Comparison of ENCODE assay signal across 25 cellular contexts in the genomic region with DNA sequence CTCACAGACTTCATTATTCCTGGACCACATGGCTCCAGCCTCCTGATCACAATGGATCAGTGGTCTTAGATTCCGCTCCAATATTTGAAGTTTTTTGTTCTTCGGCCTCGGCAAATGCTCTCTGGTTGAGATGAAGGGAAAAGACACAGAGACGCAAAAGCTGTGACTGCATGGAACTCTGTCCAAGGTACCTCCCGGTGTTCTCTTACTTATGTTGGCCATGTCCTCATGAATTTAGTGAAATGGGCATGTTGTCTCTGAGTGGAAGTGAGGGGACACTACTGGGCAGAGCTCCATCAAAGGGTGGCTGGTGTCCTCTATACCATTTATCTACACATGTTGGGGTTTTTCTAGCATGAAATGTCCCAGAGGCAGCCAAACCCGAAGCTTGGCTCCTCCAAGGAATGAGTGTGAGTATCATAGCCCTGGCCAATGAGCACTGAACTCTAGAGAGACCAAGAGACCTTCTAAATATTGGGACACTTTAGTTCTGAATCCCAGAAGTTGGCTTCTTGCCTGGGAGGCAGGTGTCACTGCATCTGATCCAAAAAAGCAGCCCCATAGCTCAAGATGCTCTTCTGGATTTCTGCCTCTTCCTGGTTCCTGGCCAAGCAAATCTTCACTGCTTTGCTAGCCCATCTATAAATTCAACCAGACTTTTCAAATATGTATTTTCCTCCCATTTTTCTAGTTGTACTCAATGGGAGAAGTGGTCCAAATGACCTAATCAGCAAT. TPM values are rescaled to one million over a fixed set of nuclear protein-coding genes. Genes with fewer than 3 reads are reported as not detected.
A peak's percentile ranks its signal among the peaks of the same experiment; 100 is the strongest.
DNase-seq lines count a peak whose midpoint lies in the region; ATAC-seq and TF ChIP-seq lines count a peak whose summit lies in the region.
"Had no signal": no experiment of that assay in that cellular context is flagged by ENCODE, and none has a peak within 500 bp of the region (broad histone marks: within the 10 kb centered on the region; RNA-seq: fewer than 3 reads in every experiment).

No MANE protein-coding gene starts in this region.

- no peaks in the 10 kb centered on the region for H3K79me2 ChIP-seq in mammary epithelial cell (ENCODE audit: insufficient read depth, low read length)

- DNase-seq in T47D (ENCODE audit: low read depth in 1 of 2, low spot score in 1 of 2) (peak; percentile 30 to 45), mammary epithelial cell (no peak), NCI-H446 treated with DMSO at 0.1 percent for 48 hours (lab: John Stamatoyannopoulos, UW) (peak; percentile 9), fibroblast of pulmonary artery (ENCODE audit: low read depth) (peak; percentile 17), AG08395 (ENCODE audit: low spot score) (no peak), Ammon's horn (ENCODE audit: low spot score) (no peak)
- DNase-seq: Caco-2; CD4-positive, alpha-beta memory T cell; DMS 273 treated with DMSO at 0.1 percent for 48 hours; DMS79 treated with DMSO at 0.1 percent for 48 hours; GOT3; NCI-H1092 treated with DMSO at 0.1 percent for 48 hours; NCI-H1436 treated with DMSO at 0.1 percent for 48 hours; NCI-H1930; NCI-H2227 treated with DMSO at 0.1 percent for 48 hours; NCI-H524; NCI-H774; OCI-M1; T-helper 17 cell had no signal

- H3K4me2 ChIP-seq in mammary epithelial cell (ENCODE audit: insufficient read depth, low read depth, low read length): no peak overlapping the region
- H3K4me2 ChIP-seq: BLaER1 treated with 17β-estradiol and CSF1 and Interleukin-3, amounts not matched to agents 10 nM and 100 nM; KMS-11 had no signal

- H2AFZ ChIP-seq in mammary epithelial cell (ENCODE audit: low read depth, low read length): no peak overlapping the region

- BruUV-seq in mammary epithelial cell (replicated peaks; lab: Mats Ljungman, UMichigan): no TSS peak

- dilution Hi-C loops in mammary epithelial cell (cut with HindIII; ENCODE audit: low sequenced_read_pairs): no loop called here

- 68% methylated on average over 6 of the region's 6 CpGs for WGBS in mammary epithelial cell (ENCODE audit: low coverage, missing lambda C conversion rate)

- H3K4me3 ChIP-seq in mammary epithelial cell (replicated peaks in 1 of 3; ENCODE audit: insufficient read depth in 1 of 3, low read depth in 2 of 3, low read length in 3 of 3) (no peak overlapping the region), fibroblast of pulmonary artery (replicated peaks; ENCODE audit: low read depth, low read length) (no peak overlapping the region)
- H3K4me3 ChIP-seq: BLaER1 treated with 17β-estradiol and CSF1 and Interleukin-3, amounts not matched to agents 10 nM and 100 nM; SJSA1 had no signal

- no peaks in the 10 kb centered on the region for H4K20me1 ChIP-seq in mammary epithelial cell (ENCODE audit: insufficient read depth, low read length)
- H4K20me1 ChIP-seq: BLaER1 treated with 17β-estradiol and CSF1 and Interleukin-3, amounts not matched to agents 10 nM and 100 nM had no signal

- H3K9ac ChIP-seq in mammary epithelial cell (ENCODE audit: insufficient read depth, low read length): no peak overlapping the region
- H3K9ac ChIP-seq: BLaER1 treated with 17β-estradiol and CSF1 and Interleukin-3, amounts not matched to agents 10 nM and 100 nM; KMS-11 had no signal

- H3K27ac ChIP-seq in mammary epithelial cell (ENCODE audit: insufficient read depth, low read depth, low read length): no peak overlapping the region
- H3K27ac ChIP-seq: BLaER1 treated with 17β-estradiol and CSF1 and Interleukin-3, amounts not matched to agents 10 nM and 100 nM; KMS-11; SJSA1 had no signal

- H3K27me3 ChIP-seq in mammary epithelial cell (ENCODE audit: insufficient read depth, low read length): no peaks in the 10 kb centered on the region
- H3K27me3 ChIP-seq: BLaER1 treated with 17β-estradiol and CSF1 and Interleukin-3, amounts not matched to agents 10 nM and 100 nM had no signal

- no peaks in the 10 kb centered on the region for H3K36me3 ChIP-seq in mammary epithelial cell (ENCODE audit: insufficient read depth, low read length)
- H3K36me3 ChIP-seq: BLaER1 treated with 17β-estradiol and CSF1 and Interleukin-3, amounts not matched to agents 10 nM and 100 nM; SJSA1 had no signal

- intact Hi-C loops in mammary epithelial cell (cut with micrococcal nuclease): no loop called here

- ATAC-seq in HG02885 (IDR thresholded peaks at IDR 0.05; ENCODE audit: poor library complexity, unreplicated experiment): no peak
- ATAC-seq: Right ventricle myocardium inferior, T-helper 17 cell had no signal

- TF ChIP-seq CTCF in mammary epithelial cell (conservative IDR thresholded peaks at IDR 0.05 in 1 of 2, IDR thresholded peaks at IDR 0.05 in 1 of 2; ENCODE audit: extremely low read depth in 1 of 2, insufficient read depth in 1 of 2, low read depth in 1 of 2, low read length in 2 of 2): no peak
- TF ChIP-seq CTCF in fibroblast of pulmonary artery (IDR thresholded peaks at IDR 0.05; ENCODE audit: low read length, missing control alignments): no peak

- H3K4me1 ChIP-seq in mammary epithelial cell (ENCODE audit: insufficient read depth, low read length): no peaks in the 10 kb centered on the region
- H3K4me1 ChIP-seq: BLaER1 treated with 17β-estradiol and CSF1 and Interleukin-3, amounts not matched to agents 10 nM and 100 nM; Caco-2; SJSA1 had no signal

- CTCF ChIA-PET in mammary epithelial cell (lab: Charles Lee; ENCODE audit: low non-redundant PET): no interaction called here

- in situ Hi-C loops in T47D (cut with HindIII; ENCODE audit: low pct_unique_long_range_greater_than_20kb, low sequenced_read_pairs) (no loop called here), mammary epithelial cell (cut with MboI; ENCODE audit: low sequenced_read_pairs in 2 of 2) (no loop called here)

- H3K9me3 ChIP-seq in mammary epithelial cell (replicated peaks; ENCODE audit: insufficient read depth, low read length): no peaks in the 10 kb centered on the region
- H3K9me3 ChIP-seq: BLaER1 treated with 17β-estradiol and CSF1 and Interleukin-3, amounts not matched to agents 10 nM and 100 nM; SJSA1 had no signal

RNA-seq across cellular contexts. Expression of a gene that starts 34.1 kb away (rescaled TPM):
- total RNA-seq in mammary epithelial cell: under 1 TPM in 1 of 2 donors, not detected in 1; 0.33 TPM
- polyA plus RNA-seq in mammary epithelial cell: 2.7 TPM
- polyA minus RNA-seq in mammary epithelial cell: not detected
- total RNA-seq: A673, Caco-2, Right ventricle myocardium inferior, SJSA1 had no signal

Comparison
In these comparisons a context has a peak if more than half of its experiments do, and no peak if none do; other contexts are left out.
1. DNase-seq: peak in T47D (2 of 2), NCI-H446 treated with DMSO at 0.1 percent for 48 hours (single experiment) and fibroblast of pulmonary artery (single experiment); none in mammary epithelial cell (single experiment), AG08395 (single experiment) and Ammon's horn (single experiment).